In genomic region chr4:16225681-16225995, GRCh38 we compare ENCODE assay signal across 7 cellular contexts. TPM values are rescaled to one million over a fixed set of nuclear protein-coding genes. Genes with fewer than 3 reads are reported as not detected.
DNase-seq lines count a peak whose midpoint lies in the region; ATAC-seq and TF ChIP-seq lines count a peak whose summit lies in the region.

No MANE protein-coding gene starts in this region.

- H2AFZ ChIP-seq in Karpas-422 (ENCODE audit: low read length), result peak overlapping the region; percentile 85; the same call in 1 of the 2 replicates

- H3K9ac ChIP-seq in Karpas-422 (ENCODE audit: low read length), result peak overlapping the region; percentile 81
- H3K9ac ChIP-seq in duodenal mucosa (ENCODE audit: low read depth in 1 of 2, low read length in 2 of 2), result peak overlapping the region; percentile 83 to 87

- peaks cover 30% of the 10 kb centered on the region for H3K79me2 ChIP-seq in Karpas-422 (ENCODE audit: low read length)

- peak overlapping the region; percentile 91 for H3K4me3 Mint-ChIP-seq in neural crest cell

- H3K4me1 ChIP-seq in Karpas-422 (ENCODE audit: low read length) (peaks cover 32% of the 10 kb centered on the region), duodenal mucosa (ENCODE audit: control insufficient read depth in 1 of 2, insufficient read depth in 2 of 2, low read length in 2 of 2) (peaks cover 26 to 34% of the 10 kb centered on the region in 2 donors)

- H3K36me3 Mint-ChIP-seq in neural crest cell (ENCODE audit: low read depth), result no peaks in the 10 kb centered on the region

- no peaks in the 10 kb centered on the region for H3K9me3 Mint-ChIP-seq in neural crest cell

- H3K36me3 ChIP-seq in Karpas-422 (ENCODE audit: insufficient read depth, low read length) (no peaks in the 10 kb centered on the region), duodenal mucosa (ENCODE audit: control insufficient read depth in 1 of 2, insufficient read depth in 2 of 2, low read length in 2 of 2) (no peaks in the 10 kb centered on the region)

- no peak overlapping the region for H3K27ac Mint-ChIP-seq in neural crest cell (ENCODE audit: unreplicated experiment)

- peaks cover 28% of the 10 kb centered on the region for H4K20me1 ChIP-seq in Karpas-422 (ENCODE audit: insufficient read depth, low read depth, low read length)

- H3K27me3 ChIP-seq in Karpas-422 (ENCODE audit: low read length) (no peaks in the 10 kb centered on the region; the same call in 1 of the 2 replicates), duodenal mucosa (ENCODE audit: control insufficient read depth in 1 of 2, insufficient read depth in 2 of 2, low read length in 2 of 2) (no peaks in the 10 kb centered on the region)

- peaks cover 41% of the 10 kb centered on the region for H3K4me1 Mint-ChIP-seq in neural crest cell

- H3K27ac ChIP-seq in Karpas-422 (ENCODE audit: low read length) (peak overlapping the region; percentile 40; the same call in 1 of the 2 replicates), duodenal mucosa (ENCODE audit: low read depth, low read length) (peak overlapping the region; percentile 65)

- ATAC-seq in GM18909 (IDR thresholded peaks at IDR 0.05; ENCODE audit: poor library complexity, unreplicated experiment), result peak; percentile 0

- H3K4me3 ChIP-seq in Karpas-422 (ENCODE audit: low read length), result peak overlapping the region; percentile 97
- H3K4me3 ChIP-seq in duodenal mucosa (ENCODE audit: low read depth in 1 of 2, low read length in 2 of 2), result peak overlapping the region; percentile 91 to 94

- peak overlapping the region; percentile 100 for H3K4me2 ChIP-seq in Karpas-422 (ENCODE audit: low read depth, low read length, poor library complexity, severe bottlenecking)

- H3K9me3 ChIP-seq in Karpas-422 (ENCODE audit: low read length), result no peaks in the 10 kb centered on the region
- no peaks in the 10 kb centered on the region for H3K9me3 ChIP-seq in duodenal mucosa (ENCODE audit: control insufficient read depth in 1 of 2, low read length in 2 of 2)

- no peak for TF ChIP-seq CTCF in neural crest cell (conservative IDR thresholded peaks at IDR 0.05)

- H3K9me2 ChIP-seq in Karpas-422 (replicated peaks; ENCODE audit: insufficient read depth, low read length), result no peaks in the 10 kb centered on the region

- DNase-seq in Karpas-422 (no peak), neural crest cell (ENCODE audit: low read depth, low spot score) (no peak), NCI-H1105 treated with DMSO at 0.1 percent for 48 hours (lab: John Stamatoyannopoulos, UW) (no peak), UCSD-AML1 (lab: John Stamatoyannopoulos, UW; ENCODE audit: unreplicated experiment) (no peak)
- DNase-seq in activated CD4-positive, alpha-beta T cell treated with anti-CD3 and anti-CD28 coated beads, Interleukin-2, amount 50 U/mL, for 4 hours, result no peak

- no peaks in the 10 kb centered on the region for H3K27me3 Mint-ChIP-seq in neural crest cell (ENCODE audit: low read depth)

RNA-seq across cellular contexts. Expression of gene TAPT1, which starts 0.6 kb away (rescaled TPM):
- total RNA-seq in Karpas-422 (2014; rRNA removed; shearing (Covaris generic); ENCODE audit: low replicate concordance), result 9.7 and 39.1 TPM in 2 replicates
- 18.1 and 23.6 TPM in 2 replicates for total RNA-seq in neural crest cell
